In the genomic region with DNA sequence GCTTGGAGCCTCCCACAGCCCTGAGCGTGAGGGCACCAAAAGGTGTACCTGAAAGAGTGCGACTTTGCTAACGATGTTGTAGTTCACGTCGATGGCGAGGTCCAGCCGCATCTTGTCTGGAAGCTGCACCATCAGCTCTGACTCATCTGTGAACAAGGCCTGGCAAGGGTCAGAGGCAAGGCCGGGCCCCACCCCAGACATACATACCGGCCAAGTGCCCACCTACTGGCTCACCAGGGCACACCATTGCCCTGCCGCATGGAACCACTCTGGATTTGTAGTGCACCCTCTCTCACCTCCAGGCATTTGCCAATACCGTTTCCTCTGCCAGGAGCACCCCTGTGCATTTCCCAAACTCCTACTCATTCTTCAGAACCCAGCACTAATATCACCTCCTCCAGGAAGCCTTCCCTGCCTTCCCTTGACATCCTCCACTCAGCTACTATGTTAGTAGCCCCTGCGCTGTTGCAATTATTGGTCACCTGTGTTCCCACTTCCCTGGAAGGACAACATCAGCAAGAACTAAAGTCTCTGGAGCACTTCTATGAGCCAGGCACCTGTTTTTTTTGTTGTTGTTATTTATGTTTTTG, we compare ENCODE assay signal across 2 cellular contexts.
TF ChIP-seq lines count a peak whose summit lies in the region.

No MANE protein-coding gene starts in this region.

TF ChIP-seq in HEK293, 187 proteins besides CTCF, POLR2A, EP300 and RAD21 (continued from another document):
- TF ChIP-seq, protein P1, sequence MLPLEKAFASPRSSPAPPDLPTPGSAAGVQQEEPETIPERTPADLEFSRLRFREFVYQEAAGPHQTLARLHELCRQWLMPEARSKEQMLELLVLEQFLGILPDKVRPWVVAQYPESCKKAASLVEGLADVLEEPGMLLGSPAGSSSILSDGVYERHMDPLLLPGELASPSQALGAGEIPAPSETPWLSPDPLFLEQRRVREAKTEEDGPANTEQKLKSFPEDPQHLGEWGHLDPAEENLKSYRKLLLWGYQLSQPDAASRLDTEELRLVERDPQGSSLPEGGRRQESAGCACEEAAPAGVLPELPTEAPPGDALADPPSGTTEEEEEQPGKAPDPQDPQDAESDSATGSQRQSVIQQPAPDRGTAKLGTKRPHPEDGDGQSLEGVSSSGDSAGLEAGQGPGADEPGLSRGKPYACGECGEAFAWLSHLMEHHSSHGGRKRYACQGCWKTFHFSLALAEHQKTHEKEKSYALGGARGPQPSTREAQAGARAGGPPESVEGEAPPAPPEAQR (tag by site-specific recombination; IDR thresholded peaks at IDR 0.05), result no peak
- peak; percentile 81 for TF ChIP-seq ZFP3 (tag by site-specific recombination; IDR thresholded peaks at IDR 0.05; ENCODE audit: low read depth)
- TF ChIP-seq TCF7L2 (IDR thresholded peaks at IDR 0.05; ENCODE audit: borderline replicate concordance, low read depth, low read length), result no peak

TF ChIP-seq in K562, 482 proteins besides CTCF, POLR2A, EP300 and RAD21 (continued from another document):
- TF ChIP-seq, protein P2, sequence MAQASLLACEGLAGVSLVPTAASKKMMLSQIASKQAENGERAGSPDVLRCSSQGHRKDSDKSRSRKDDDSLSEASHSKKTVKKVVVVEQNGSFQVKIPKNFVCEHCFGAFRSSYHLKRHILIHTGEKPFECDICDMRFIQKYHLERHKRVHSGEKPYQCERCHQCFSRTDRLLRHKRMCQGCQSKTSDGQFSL (CRISPR knock-in tag; IDR thresholded peaks at IDR 0.05), result no peak
- TF ChIP-seq, protein P2 (tag; IDR thresholded peaks at IDR 0.05), result no peak
- TF ChIP-seq EP400 (IDR thresholded peaks at IDR 0.05) (no peak), ZNF24 (IDR thresholded peaks at IDR 0.05) (no peak), PTBP1 (IDR thresholded peaks at IDR 0.05; ENCODE audit: low read depth, low read length) (0 out of 2 replicates have a peak, but pooled peaks have one; percentile 35), BRD4 (IDR thresholded peaks at IDR 0.05) (no peak), HNRNPUL1 (IDR thresholded peaks at IDR 0.05; ENCODE audit: low read length) (no peak), EZH2 (IDR thresholded peaks at IDR 0.05; ENCODE audit: borderline replicate concordance, low read depth, low read length) (no peak), SMARCA5 (IDR thresholded peaks at IDR 0.05) (peak; percentile 83), KDM1A (IDR thresholded peaks at IDR 0.05) (0 out of 4 replicates have a peak, but pooled peaks have one; percentile 21 to 36), MYNN (IDR thresholded peaks at IDR 0.05) (no peak), MYNN (CRISPR knock-in tag; IDR thresholded peaks at IDR 0.05) (no peak), GABPA (tag; conservative IDR thresholded peaks at IDR 0.05; ENCODE audit: low read depth) (no peak), ZKSCAN8 (CRISPR knock-in tag; IDR thresholded peaks at IDR 0.05) (no peak), CREM (IDR thresholded peaks at IDR 0.05; ENCODE audit: low read depth) (no peak), ZFP36 (IDR thresholded peaks at IDR 0.05; ENCODE audit: low read depth, low read length, partially characterized antibody) (peak; percentile 97), ZNF589 (CRISPR knock-in tag; IDR thresholded peaks at IDR 0.05; ENCODE audit: low read depth) (no peak)
- TF ChIP-seq, protein P3, sequence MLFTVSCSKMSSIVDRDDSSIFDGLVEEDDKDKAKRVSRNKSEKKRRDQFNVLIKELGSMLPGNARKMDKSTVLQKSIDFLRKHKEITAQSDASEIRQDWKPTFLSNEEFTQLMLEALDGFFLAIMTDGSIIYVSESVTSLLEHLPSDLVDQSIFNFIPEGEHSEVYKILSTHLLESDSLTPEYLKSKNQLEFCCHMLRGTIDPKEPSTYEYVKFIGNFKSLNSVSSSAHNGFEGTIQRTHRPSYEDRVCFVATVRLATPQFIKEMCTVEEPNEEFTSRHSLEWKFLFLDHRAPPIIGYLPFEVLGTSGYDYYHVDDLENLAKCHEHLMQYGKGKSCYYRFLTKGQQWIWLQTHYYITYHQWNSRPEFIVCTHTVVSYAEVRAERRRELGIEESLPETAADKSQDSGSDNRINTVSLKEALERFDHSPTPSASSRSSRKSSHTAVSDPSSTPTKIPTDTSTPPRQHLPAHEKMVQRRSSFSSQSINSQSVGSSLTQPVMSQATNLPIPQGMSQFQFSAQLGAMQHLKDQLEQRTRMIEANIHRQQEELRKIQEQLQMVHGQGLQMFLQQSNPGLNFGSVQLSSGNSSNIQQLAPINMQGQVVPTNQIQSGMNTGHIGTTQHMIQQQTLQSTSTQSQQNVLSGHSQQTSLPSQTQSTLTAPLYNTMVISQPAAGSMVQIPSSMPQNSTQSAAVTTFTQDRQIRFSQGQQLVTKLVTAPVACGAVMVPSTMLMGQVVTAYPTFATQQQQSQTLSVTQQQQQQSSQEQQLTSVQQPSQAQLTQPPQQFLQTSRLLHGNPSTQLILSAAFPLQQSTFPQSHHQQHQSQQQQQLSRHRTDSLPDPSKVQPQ (CRISPR knock-in tag; IDR thresholded peaks at IDR 0.05; ENCODE audit: borderline replicate concordance), result no peak
- TF ChIP-seq, protein P4, sequence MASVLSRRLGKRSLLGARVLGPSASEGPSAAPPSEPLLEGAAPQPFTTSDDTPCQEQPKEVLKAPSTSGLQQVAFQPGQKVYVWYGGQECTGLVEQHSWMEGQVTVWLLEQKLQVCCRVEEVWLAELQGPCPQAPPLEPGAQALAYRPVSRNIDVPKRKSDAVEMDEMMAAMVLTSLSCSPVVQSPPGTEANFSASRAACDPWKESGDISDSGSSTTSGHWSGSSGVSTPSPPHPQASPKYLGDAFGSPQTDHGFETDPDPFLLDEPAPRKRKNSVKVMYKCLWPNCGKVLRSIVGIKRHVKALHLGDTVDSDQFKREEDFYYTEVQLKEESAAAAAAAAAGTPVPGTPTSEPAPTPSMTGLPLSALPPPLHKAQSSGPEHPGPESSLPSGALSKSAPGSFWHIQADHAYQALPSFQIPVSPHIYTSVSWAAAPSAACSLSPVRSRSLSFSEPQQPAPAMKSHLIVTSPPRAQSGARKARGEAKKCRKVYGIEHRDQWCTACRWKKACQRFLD (CRISPR knock-in tag; IDR thresholded peaks at IDR 0.05), result no peak
- TF ChIP-seq, protein P5, sequence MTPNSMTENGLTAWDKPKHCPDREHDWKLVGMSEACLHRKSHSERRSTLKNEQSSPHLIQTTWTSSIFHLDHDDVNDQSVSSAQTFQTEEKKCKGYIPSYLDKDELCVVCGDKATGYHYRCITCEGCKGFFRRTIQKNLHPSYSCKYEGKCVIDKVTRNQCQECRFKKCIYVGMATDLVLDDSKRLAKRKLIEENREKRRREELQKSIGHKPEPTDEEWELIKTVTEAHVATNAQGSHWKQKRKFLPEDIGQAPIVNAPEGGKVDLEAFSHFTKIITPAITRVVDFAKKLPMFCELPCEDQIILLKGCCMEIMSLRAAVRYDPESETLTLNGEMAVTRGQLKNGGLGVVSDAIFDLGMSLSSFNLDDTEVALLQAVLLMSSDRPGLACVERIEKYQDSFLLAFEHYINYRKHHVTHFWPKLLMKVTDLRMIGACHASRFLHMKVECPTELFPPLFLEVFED (CRISPR knock-in tag; conservative IDR thresholded peaks at IDR 0.05), result no peak
